ENCODE assay signal across 12 cellular contexts in the genomic region with DNA sequence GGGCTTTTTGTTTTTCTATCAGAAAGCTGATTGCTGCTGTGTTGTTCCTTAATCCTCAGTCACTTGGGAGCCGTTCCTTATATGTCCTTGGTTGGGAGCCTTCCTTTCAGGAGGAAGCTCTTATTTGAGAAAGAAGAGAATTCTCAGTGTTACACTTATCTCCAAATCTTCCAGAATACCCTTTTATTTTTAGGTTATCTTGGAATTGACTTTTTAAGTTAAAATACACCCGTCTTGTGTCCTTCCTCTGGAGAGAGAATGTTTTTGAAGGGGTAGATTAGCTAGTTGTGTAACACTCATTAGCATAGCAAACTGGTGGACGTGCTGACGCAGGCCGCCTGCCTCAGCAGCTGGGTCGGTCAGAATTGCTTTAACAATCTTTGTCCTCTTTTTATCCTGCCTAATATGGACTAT. TPM values are rescaled to one million over a fixed set of nuclear protein-coding genes. Genes with fewer than 3 reads are reported as not detected.
A peak's percentile ranks its signal among the peaks of the same experiment; 100 is the strongest.
DNase-seq lines count a peak whose midpoint lies in the region; ATAC-seq and TF ChIP-seq lines count a peak whose summit lies in the region.
"Had no signal": no experiment of that assay in that cellular context is flagged by ENCODE, and none has a peak within 500 bp of the region (broad histone marks: within the 10 kb centered on the region; RNA-seq: fewer than 3 reads in every experiment).

No MANE protein-coding gene starts in this region.

- whole genome bisulfite sequencing in heart left ventricle, 4 donors = 34 to 59% (median 46%) methylated on average over 6 of the region's 6 CpGs

- H3K27me3 Mint-ChIP-seq in neural progenitor cell (ENCODE audit: insufficient read depth, low read depth) (no peaks in the 10 kb centered on the region), Caco-2 (ENCODE audit: insufficient read depth, unreplicated experiment) (no peaks in the 10 kb centered on the region)

- H3K27ac Mint-ChIP-seq in neural progenitor cell (peak overlapping the region; percentile 97), Caco-2 (ENCODE audit: unreplicated experiment) (no peak overlapping the region)

- CTCF ChIA-PET in Caco-2 (lab: Charles Lee) = no interaction called here

- H3K9ac ChIP-seq in neural progenitor cell = no peak overlapping the region

- BruUV-seq in Caco-2 (replicated peaks; lab: Mats Ljungman, UMichigan) = no TSS peak

- POLR2A ChIA-PET in Caco-2 (lab: Charles Lee) = no interaction called here

- DNase-seq in Right ventricle myocardium inferior (ENCODE audit: missing footprints) (peak; percentile 78), cardiac septum (ENCODE audit: low spot score) (no peak), heart left ventricle (peak; percentile 46 to 68 (median 65)), neural progenitor cell (ENCODE audit: low spot score) (peak; percentile 68), Caco-2 (no peak), NCI-H2029 (lab: John Stamatoyannopoulos, UW) (no peak)
- DNase-seq in activated effector memory CD4-positive, alpha-beta T cell treated with anti-CD3 and anti-CD28 coated beads, Interleukin-2, amount 50 U/mL, for 16 hours = no peak
- DNase-seq: activated CD4-positive, alpha-beta T cell treated with anti-CD3 and anti-CD28 coated beads for 48 hours; NCI-H446; stimulated activated CD4-positive, alpha-beta T cell treated with anti-CD3 and anti-CD28 coated beads, Interleukin-4, amount 100 ng/mL, for 4 hours had no signal

- TF ChIP-seq POLR2A in heart left ventricle (IDR thresholded peaks at IDR 0.05) = no peak

- TF ChIP-seq CTCF in heart left ventricle (IDR thresholded peaks at IDR 0.05) (no peak), neural progenitor cell (IDR thresholded peaks at IDR 0.05) (no peak), Caco-2 (IDR thresholded peaks at IDR 0.05; ENCODE audit: insufficient read depth in 1 of 2, low read depth in 1 of 2, low read length in 1 of 2, severe bottlenecking in 1 of 2, unreplicated experiment in 1 of 2) (no peak)

- peaks cover 0 to 10% (median 0%) of the 10 kb centered on the region in 12 donors for H3K9me3 ChIP-seq in heart left ventricle
- H3K9me3 ChIP-seq in neural progenitor cell (ENCODE audit: low read depth) = peaks cover 19% of the 10 kb centered on the region
- no peaks in the 10 kb centered on the region for H3K9me3 ChIP-seq in Caco-2

- H3K36me3 Mint-ChIP-seq in neural progenitor cell = peaks cover 23% of the 10 kb centered on the region
- no peaks in the 10 kb centered on the region for H3K36me3 Mint-ChIP-seq in Caco-2 (ENCODE audit: insufficient read depth, unreplicated experiment)

- H3K4me1 Mint-ChIP-seq in neural progenitor cell = peaks cover 31% of the 10 kb centered on the region
- H3K4me1 Mint-ChIP-seq in Caco-2 (ENCODE audit: low read depth, unreplicated experiment) = no peaks in the 10 kb centered on the region

- H3K4me3 ChIP-seq in heart left ventricle (peak overlapping the region in 7 of 12 donors; percentile 4 to 29 (median 13)), neural progenitor cell (peak overlapping the region; percentile 27), Caco-2 (ENCODE audit: low read depth, low read length) (no peak overlapping the region)

- H3K79me2 ChIP-seq in neural progenitor cell (ENCODE audit: low read depth) = peaks cover 88% of the 10 kb centered on the region

- ATAC-seq in Right ventricle myocardium inferior (peak; percentile 91), heart left ventricle (peak; percentile 83 to 96 (median 92)), GM18868 (IDR thresholded peaks at IDR 0.05; ENCODE audit: unreplicated experiment) (no peak)

- peaks cover 23% of the 10 kb centered on the region for H3K9me3 Mint-ChIP-seq in neural progenitor cell
- H3K9me3 Mint-ChIP-seq in Caco-2 (ENCODE audit: unreplicated experiment) = no peaks in the 10 kb centered on the region

- H3K4me3 Mint-ChIP-seq in neural progenitor cell = peak overlapping the region; percentile 66
- H3K4me3 Mint-ChIP-seq in Caco-2 (ENCODE audit: unreplicated experiment) = no peak overlapping the region

- H3K36me3 ChIP-seq in heart left ventricle (no peaks in the 10 kb centered on the region), neural progenitor cell (peaks cover 12% of the 10 kb centered on the region), Caco-2 (ENCODE audit: control insufficient read depth, insufficient read depth, low read length) (no peaks in the 10 kb centered on the region)

- H4K20me1 ChIP-seq in neural progenitor cell (ENCODE audit: low read depth) = no peaks in the 10 kb centered on the region

- H3K27me3 ChIP-seq in heart left ventricle = no peaks in the 10 kb centered on the region
- H3K27me3 ChIP-seq in neural progenitor cell = no peaks in the 10 kb centered on the region
- no peaks in the 10 kb centered on the region for H3K27me3 ChIP-seq in Caco-2 (replicated peaks; ENCODE audit: control insufficient read depth, insufficient read depth, low read length)

- H2AFZ ChIP-seq in neural progenitor cell (replicated peaks) = peak overlapping the region; percentile 10

- H3K27ac ChIP-seq in heart left ventricle = peak overlapping the region; percentile 19 to 78 (median 62)
- H3K27ac ChIP-seq in neural progenitor cell = peak overlapping the region; percentile 96
- H3K27ac ChIP-seq: epithelial cell of prostate had no signal

- H3K4me2 ChIP-seq in neural progenitor cell = peak overlapping the region; percentile 65

- peaks cover 0 to 27% (median 7%) of the 10 kb centered on the region in 12 donors for H3K4me1 ChIP-seq in heart left ventricle
- peaks cover 63% of the 10 kb centered on the region for H3K4me1 ChIP-seq in neural progenitor cell
- H3K4me1 ChIP-seq in Caco-2 = no peaks in the 10 kb centered on the region

- intact Hi-C loops in Right ventricle myocardium inferior (cut with DNase I) (no loop called here), cardiac septum (cut with DNase I) (no loop called here), heart left ventricle (cut with DNase I) (no loop called here), Caco-2 (cut with micrococcal nuclease; ENCODE audit: unreplicated experiment) (no loop called here)

- H3F3A ChIP-seq in neural progenitor cell (ENCODE audit: low read depth) = peaks cover 33% of the 10 kb centered on the region

RNA-seq across cellular contexts. Expression of a gene that starts 42.1 kb away (rescaled TPM):
- total RNA-seq in Right ventricle myocardium inferior (3.8 TPM), cardiac septum (4.5 TPM), heart left ventricle (10 to 100 TPM in 1 of 9 donors, 1 to 10 TPM in 8; 3.4 to 10.4 (median 5.0) TPM), neural progenitor cell (ENCODE audit: low replicate concordance) (28.4 and 37.3 TPM in 2 replicates), Caco-2 (2022) (8.4 and 10.8 TPM in 2 replicates)
- 1 to 10 TPM in 1 of 2 donors, under 1 TPM in 1; 0.91 to 4.7 TPM for polyA plus RNA-seq in heart left ventricle

Comparison
In these comparisons a context has a peak if more than half of its experiments do, and no peak if none do; other contexts are left out.
1. DNase-seq: peak in Right ventricle myocardium inferior (single experiment), heart left ventricle (5 of 5) and neural progenitor cell (single experiment); none in cardiac septum (single experiment), Caco-2 (0 of 2), NCI-H2029 (single experiment) and activated effector memory CD4-positive, alpha-beta T cell treated with anti-CD3 and anti-CD28 coated beads, Interleukin-2, amount 50 U/mL, for 16 hours (single experiment).